ENCODE assay signal across 1 cellular context in genomic region chr2:101026923-101027469, GRCh38.
A peak's percentile ranks its signal among the peaks of the same experiment; 100 is the strongest.
TF ChIP-seq lines count a peak whose summit lies in the region.

No MANE protein-coding gene starts in this region.

TF ChIP-seq in K562, 482 proteins besides CTCF, POLR2A, EP300 and RAD21:
- TF ChIP-seq HDAC3 (IDR thresholded peaks at IDR 0.05; ENCODE audit: borderline replicate concordance, partially characterized antibody) (no peak), POLR2G (IDR thresholded peaks at IDR 0.05; ENCODE audit: low read depth, low read length) (peak; percentile 43; the same call in 1 of the 2 replicates), CBX3 (IDR thresholded peaks at IDR 0.05; ENCODE audit: borderline replicate concordance in 1 of 2, low read length in 2 of 2) (no peak), ZNF318 (IDR thresholded peaks at IDR 0.05; ENCODE audit: borderline replicate concordance in 1 of 2, low read depth in 1 of 2) (no peak), RBM17 (IDR thresholded peaks at IDR 0.05; ENCODE audit: borderline replicate concordance, low read depth, low read length) (no peak), C11orf30 (IDR thresholded peaks at IDR 0.05; ENCODE audit: low read depth) (no peak), DMBX1 (CRISPR knock-in tag; IDR thresholded peaks at IDR 0.05; ENCODE audit: borderline replicate concordance) (no peak)
